ENCODE assay signal across 15 cellular contexts in the genomic region with DNA sequence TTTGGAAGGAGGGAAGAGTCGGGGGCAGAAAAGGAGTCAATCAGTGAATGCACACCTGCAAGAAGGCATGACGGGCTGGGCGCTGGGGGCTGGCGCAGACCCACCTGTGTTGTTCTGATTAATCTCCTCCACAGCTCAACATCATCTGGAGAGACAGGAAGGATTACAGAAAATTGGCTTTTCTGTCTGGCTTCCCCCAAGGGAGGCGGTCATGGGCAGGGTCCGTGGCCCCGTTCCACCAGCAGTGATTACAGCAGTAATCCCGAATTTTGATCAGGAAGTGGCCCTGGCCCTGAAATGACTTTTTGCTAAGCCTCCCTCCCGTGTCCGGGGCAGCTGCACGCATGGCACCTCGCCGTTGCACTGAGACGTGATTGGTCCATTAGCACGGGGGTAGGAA. TPM values are rescaled to one million over a fixed set of nuclear protein-coding genes. Genes with fewer than 3 reads are reported as not detected.
DNase-seq lines count a peak whose midpoint lies in the region; ATAC-seq and TF ChIP-seq lines count a peak whose summit lies in the region.
"Had no signal": no experiment of that assay in that cellular context is flagged by ENCODE, and none has a peak within 500 bp of the region (broad histone marks: within the 10 kb centered on the region; RNA-seq: fewer than 3 reads in every experiment).

No MANE protein-coding gene starts in this region.

- CTCF ChIA-PET in A673 (lab: Charles Lee): no interaction called here

- peak overlapping the region; percentile 80 to 94 (median 87) for H3K4me2 ChIP-seq in BLaER1 treated with 17β-estradiol and CSF1 and Interleukin-3, amounts not matched to agents 10 nM and 100 nM

- DNase-seq in A673 (ENCODE audit: low spot score) (peak; percentile 25), WERI-Rb-1 (peak; percentile 89), mucosa of descending colon (peak in 2 of 3 donors; percentile 7 to 13), nucleus accumbens (lab: John Stamatoyannopoulos, UW) (no peak), left lobe of liver (ENCODE audit: low spot score) (no peak)
- DNase-seq: BE2C, Caco-2, DMS 273 treated with DMSO at 0.1 percent for 48 hours, DMS79, EL, GOT3 had no signal

- H3K9me3 ChIP-seq in A673 (ENCODE audit: low read depth, low read length, poor library complexity, severe bottlenecking): no peaks in the 10 kb centered on the region
- H3K9me3 ChIP-seq in BLaER1 treated with 17β-estradiol and CSF1 and Interleukin-3, amounts not matched to agents 10 nM and 100 nM (replicated peaks in 1 of 11): peaks cover 0 to 6% (median 0%) of the 10 kb centered on the region in 11 experiments; a peak in 7 of 22 replicates
- peaks cover 2% of the 10 kb centered on the region for H3K9me3 ChIP-seq in WERI-Rb-1 (ENCODE audit: severe bottlenecking)
- no peaks in the 10 kb centered on the region for H3K9me3 ChIP-seq in mucosa of descending colon
- H3K9me3 ChIP-seq: BE2C had no signal

- no peak for TF ChIP-seq CTCF in A673 (conservative IDR thresholded peaks at IDR 0.05; ENCODE audit: low read depth, low read length)
- no peak for TF ChIP-seq CTCF in WERI-Rb-1 (IDR thresholded peaks at IDR 0.05; ENCODE audit: low read depth, low read length)
- TF ChIP-seq CTCF in mucosa of descending colon (IDR thresholded peaks at IDR 0.05): no peak

- POLR2A ChIA-PET in A673 (lab: Charles Lee; ENCODE audit: low non-redundant PET): no interaction called here

- ATAC-seq in mucosa of descending colon: no peak
- ATAC-seq in HG03432 (IDR thresholded peaks at IDR 0.05; ENCODE audit: unreplicated experiment): no peak
- ATAC-seq in left lobe of liver: no peak
- ATAC-seq in HG02870 (IDR thresholded peaks at IDR 0.05; ENCODE audit: unreplicated experiment): no peak

- no peak overlapping the region for H3K27ac ChIP-seq in A673 (ENCODE audit: low read depth, low read length, poor library complexity, severe bottlenecking)
- peak overlapping the region in 3 of 11 experiments; percentile 55 to 75 (median 69); a peak in 4 of 22 replicates for H3K27ac ChIP-seq in BLaER1 treated with 17β-estradiol and CSF1 and Interleukin-3, amounts not matched to agents 10 nM and 100 nM
- H3K27ac ChIP-seq in WERI-Rb-1: peak overlapping the region; percentile 82
- H3K27ac ChIP-seq: HL-60 had no signal

- H3K4me1 ChIP-seq in A673 (ENCODE audit: insufficient read depth, low read length, poor library complexity, severe bottlenecking) (peaks cover 34% of the 10 kb centered on the region), mucosa of descending colon (ENCODE audit: low read depth) (no peaks in the 10 kb centered on the region)
- H3K4me1 ChIP-seq in BLaER1 treated with 17β-estradiol and CSF1 and Interleukin-3, amounts not matched to agents 10 nM and 100 nM: peaks cover 41 to 78% (median 66%) of the 10 kb centered on the region in 10 experiments
- H3K4me1 ChIP-seq: BE2C, Caco-2 had no signal

- peaks cover 0 to 33% (median 0%) of the 10 kb centered on the region in 11 experiments; a peak in 6 of 22 replicates for H4K20me1 ChIP-seq in BLaER1 treated with 17β-estradiol and CSF1 and Interleukin-3, amounts not matched to agents 10 nM and 100 nM

- BruUV-seq in A673 (replicated peaks; lab: Mats Ljungman, UMichigan): no TSS peak

- no peaks in the 10 kb centered on the region for H3K27me3 ChIP-seq in A673 (replicated peaks; ENCODE audit: insufficient read depth, low read depth, low read length, poor library complexity)
- peaks cover 5 to 53% (median 32%) of the 10 kb centered on the region in 11 experiments; a peak in 20 of 22 replicates for H3K27me3 ChIP-seq in BLaER1 treated with 17β-estradiol and CSF1 and Interleukin-3, amounts not matched to agents 10 nM and 100 nM
- H3K27me3 ChIP-seq in WERI-Rb-1 (ENCODE audit: insufficient read depth, low read depth, severe bottlenecking): no peaks in the 10 kb centered on the region

- H3K36me3 ChIP-seq in A673 (ENCODE audit: insufficient read depth, low read length, poor library complexity, severe bottlenecking): no peaks in the 10 kb centered on the region
- no peaks in the 10 kb centered on the region for H3K36me3 ChIP-seq in BLaER1 treated with 17β-estradiol and CSF1 and Interleukin-3, amounts not matched to agents 10 nM and 100 nM
- H3K36me3 ChIP-seq in WERI-Rb-1: no peaks in the 10 kb centered on the region
- H3K36me3 ChIP-seq in mucosa of descending colon (ENCODE audit: low read depth): no peaks in the 10 kb centered on the region
- H3K36me3 ChIP-seq: BE2C had no signal

- no peak overlapping the region for H3K4me3 ChIP-seq in A673 (ENCODE audit: low read depth, low read length, poor library complexity, severe bottlenecking)
- H3K4me3 ChIP-seq in BLaER1 treated with 17β-estradiol and CSF1 and Interleukin-3, amounts not matched to agents 10 nM and 100 nM: peak overlapping the region in 1 of 10 experiments; percentile 8; a peak in 2 of 20 replicates
- peak overlapping the region; percentile 16; the same call in 1 of the 2 replicates for H3K4me3 ChIP-seq in WERI-Rb-1 (ENCODE audit: low read depth, low read length)
- H3K4me3 ChIP-seq in mucosa of descending colon: no peak overlapping the region

- intact Hi-C loops in A673 (cut with micrococcal nuclease; ENCODE audit: unreplicated experiment): no loop called here
- intact Hi-C loops in mucosa of descending colon (cut with DNase I, micrococcal nuclease): no loop called here

- peak overlapping the region in 2 of 11 experiments; percentile 61 to 66; a peak in 3 of 22 replicates for H3K9ac ChIP-seq in BLaER1 treated with 17β-estradiol and CSF1 and Interleukin-3, amounts not matched to agents 10 nM and 100 nM

RNA-seq across cellular contexts. Expression of gene GALNT9, which starts 24.4 kb away (rescaled TPM):
- 3.9 and 7.4 TPM in 2 replicates for total RNA-seq in A673 (2021)
- total RNA-seq in mucosa of descending colon: 1 to 10 TPM in 1 of 3 donors, under 1 TPM in 1, not detected in 1; 0.43 to 3.7 TPM
- not detected for total RNA-seq in left lobe of liver

Comparison
In these comparisons a context has a peak if more than half of its experiments do, and no peak if none do; other contexts are left out.
1. DNase-seq: peak in A673 (single experiment), WERI-Rb-1 (single experiment) and mucosa of descending colon (2 of 3); none in nucleus accumbens (0 of 56) and left lobe of liver (single experiment).